ENCODE assay signal across 23 cellular contexts in the genomic region with DNA sequence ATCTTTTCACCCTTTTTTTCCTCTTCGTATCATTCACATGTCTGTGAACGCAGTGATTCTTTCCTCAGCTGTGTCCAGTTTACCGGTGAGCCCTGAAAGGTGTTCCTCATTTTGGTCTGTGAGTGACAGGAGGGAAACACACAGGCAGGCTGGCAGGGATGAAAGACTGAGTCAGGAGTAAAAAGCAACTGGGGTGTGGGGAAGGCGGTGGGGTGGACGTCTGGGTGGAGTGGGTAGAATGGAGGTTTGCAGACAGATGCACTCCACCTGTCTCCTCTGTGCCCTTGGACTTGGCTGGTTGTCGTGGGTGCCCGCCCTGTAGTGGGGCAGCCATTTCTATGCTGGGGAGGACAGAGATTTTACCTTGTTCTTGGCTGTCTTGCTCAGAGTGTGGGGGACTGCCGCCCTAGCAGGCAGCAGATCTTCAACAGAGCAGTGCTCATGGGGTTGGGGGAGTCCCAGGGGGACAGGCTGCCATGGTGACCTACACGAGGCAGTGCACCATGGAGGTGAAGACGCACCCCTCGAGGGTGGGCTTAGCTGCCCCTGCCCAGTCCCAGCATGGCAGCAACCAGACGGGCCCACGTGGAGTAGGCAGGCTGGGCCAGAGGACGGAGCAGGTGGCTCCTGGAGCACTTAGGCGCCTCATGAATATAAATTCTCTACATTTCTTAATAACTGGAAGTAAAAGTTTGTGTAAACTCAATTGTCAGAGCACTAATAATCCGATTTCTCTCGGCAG.
"Had no signal": no experiment of that assay in that cellular context is flagged by ENCODE, and none has a peak within 500 bp of the region (broad histone marks: within the 10 kb centered on the region; RNA-seq: fewer than 3 reads in every experiment).

No MANE protein-coding gene starts in this region.

- FAIRE-seq: colon, TTC549 had no signal

- H3K4me3 ChIP-seq: body of pancreas, ovary, sigmoid colon, transverse colon had no signal

- H3K4me3 Mint-ChIP-seq: activated naive CD4-positive, alpha-beta T cell treated with anti-CD3 and anti-CD28 coated beads for 36 hours; activated T-helper 17 cell treated with anti-CD3 and anti-CD28 coated beads, Interleukin-2, amount 50 U/mL, for 72 hours; endodermal cell; neural crest cell; T-helper 2 cell treated with Interferon-gamma antibody and Interleukin-4, amounts not matched to agents 5 μg/mL and 100 μg/mL, for 36 hours had no signal

- H3K9me3 ChIP-seq: ovary, SK-N-SH had no signal

- H3K4me2 ChIP-seq: SK-N-SH had no signal

- ATAC-seq: activated T-helper 17 cell treated with anti-CD3 and anti-CD28 coated beads, Interleukin-2, amount 50 U/mL, for 72 hours; body of pancreas; foreskin keratinocyte; left colon had no signal

- DNase-seq: activated CD4-positive, CD25-positive, alpha-beta regulatory T cell; activated naive CD4-positive, alpha-beta T cell treated with anti-CD3 and anti-CD28 coated beads for 36 hours; activated T-cell treated with anti-CD3 and anti-CD28 coated beads, Interleukin-2, amount 50 U/mL, for 1 hour; body of pancreas; caudate nucleus; endodermal cell; foreskin keratinocyte; hippocampal formation; islet precursor cell; left colon; midbrain; SHP77 treated with DMSO at 0.1 percent for 48 hours; sigmoid colon; SK-N-SH; stimulated activated naive CD4-positive, alpha-beta T cell; transverse colon had no signal

- H3K4me1 Mint-ChIP-seq: activated T-helper 17 cell treated with anti-CD3 and anti-CD28 coated beads, Interleukin-2, amount 50 U/mL, for 72 hours; endodermal cell; neural crest cell had no signal

- H3K9ac ChIP-seq: SK-N-SH had no signal

- H3K27ac Mint-ChIP-seq: activated naive CD4-positive, alpha-beta T cell treated with anti-CD3 and anti-CD28 coated beads for 36 hours; activated T-helper 17 cell treated with anti-CD3 and anti-CD28 coated beads, Interleukin-2, amount 50 U/mL, for 72 hours; endodermal cell; T-helper 2 cell treated with Interferon-gamma antibody and Interleukin-4, amounts not matched to agents 5 μg/mL and 100 μg/mL, for 36 hours had no signal

- H3K27me3 ChIP-seq: body of pancreas, foreskin keratinocyte, ovary, transverse colon had no signal

- H3K36me3 ChIP-seq: ovary, sigmoid colon, transverse colon had no signal

- H3K4me1 ChIP-seq: body of pancreas, foreskin keratinocyte, sigmoid colon, transverse colon had no signal

- H3K27ac ChIP-seq: body of pancreas, epithelial cell of prostate, foreskin keratinocyte, ovary, sigmoid colon, transverse colon had no signal
